In genomic region chr17:81891303-81891552, GRCh38 we compare ENCODE assay signal across 8 cellular contexts. TPM values are rescaled to one million over a fixed set of nuclear protein-coding genes. Genes with fewer than 3 reads are reported as not detected.
DNase-seq lines count a peak whose midpoint lies in the region; ATAC-seq and TF ChIP-seq lines count a peak whose summit lies in the region.

No MANE protein-coding gene starts in this region.

- H3K9me3 ChIP-seq in esophagus muscularis mucosa (no peaks in the 10 kb centered on the region), skeletal muscle satellite cell (replicated peaks; ENCODE audit: low read length) (no peaks in the 10 kb centered on the region)

- intact Hi-C loops in esophagus muscularis mucosa (cut with DNase I): no loop called here

- H3K27ac ChIP-seq in esophagus muscularis mucosa (replicated peaks in 1 of 4): peak overlapping the region; percentile 93 to 98 (median 95)

- no CpG with 5 or more reads among the region's 40 CpGs for WGBS in esophagus muscularis mucosa

- peak overlapping the region; percentile 97 for H3K9ac ChIP-seq in skeletal muscle satellite cell (ENCODE audit: low read depth, low read length)

- TF ChIP-seq POLR2A in NB4 (IDR thresholded peaks at IDR 0.05; ENCODE audit: extremely low read depth, insufficient read length): peak; percentile 23
- no peak for TF ChIP-seq POLR2A in esophagus muscularis mucosa (IDR thresholded peaks at IDR 0.05; ENCODE audit: low read depth)

- H3K36me3 ChIP-seq in esophagus muscularis mucosa: peaks cover 35 to 66% (median 63%) of the 10 kb centered on the region in 4 donors
- H3K36me3 ChIP-seq in skeletal muscle satellite cell (ENCODE audit: insufficient read depth, low read length): peaks cover 47% of the 10 kb centered on the region

- DNase-seq in NB4 (ENCODE audit: low read depth): no peak
- DNase-seq in esophagus muscularis mucosa (ENCODE audit: extremely low spot score): no peak
- DNase-seq in NOMO-1 (lab: John Stamatoyannopoulos, UW; ENCODE audit: unreplicated experiment in 2 of 2): no peak
- DNase-seq in activated CD8-positive, alpha-beta memory T cell treated with anti-CD3 and anti-CD28 coated beads, Interleukin-2, amount 50 U/mL, for 48 hours: no peak
- no peak for DNase-seq in omental fat pad (ENCODE audit: low spot score)

- TF ChIP-seq EP300 in esophagus muscularis mucosa (IDR thresholded peaks at IDR 0.05): no peak

- peaks cover 26 to 43% (median 32%) of the 10 kb centered on the region in 4 donors for H3K4me1 ChIP-seq in esophagus muscularis mucosa
- H3K4me1 ChIP-seq in skeletal muscle satellite cell (ENCODE audit: control insufficient read depth, insufficient read depth, low read length): peaks cover 30% of the 10 kb centered on the region

- H3K27me3 ChIP-seq in esophagus muscularis mucosa (no peaks in the 10 kb centered on the region), skeletal muscle satellite cell (ENCODE audit: control insufficient read depth, insufficient read depth, low read length) (no peaks in the 10 kb centered on the region)

- H3K4me3 ChIP-seq in NB4 (ENCODE audit: low read depth, low read length) (peak overlapping the region; percentile 94), esophagus muscularis mucosa (peak overlapping the region; percentile 86 to 100 (median 98)), skeletal muscle satellite cell (ENCODE audit: low read length) (peak overlapping the region; percentile 98)

- TF ChIP-seq CTCF in NB4 (IDR thresholded peaks at IDR 0.05; ENCODE audit: low read depth, low read length): no peak
- TF ChIP-seq CTCF in esophagus muscularis mucosa (IDR thresholded peaks at IDR 0.05): no peak
- TF ChIP-seq CTCF in omental fat pad (IDR thresholded peaks at IDR 0.05): no peak

- ATAC-seq in GM19372 (IDR thresholded peaks at IDR 0.05; ENCODE audit: low read depth, unreplicated experiment): peak; percentile 22
- no peak for ATAC-seq in omental fat pad (ENCODE audit: low FRiP score)
- no peak for ATAC-seq in HG03159 (IDR thresholded peaks at IDR 0.05; ENCODE audit: unreplicated experiment)

- no peak overlapping the region for H3K4me2 ChIP-seq in skeletal muscle satellite cell (ENCODE audit: low read length)

RNA-seq across cellular contexts. Expression of gene ALYREF, which starts 0.2 kb away (rescaled TPM):
- total RNA-seq in esophagus muscularis mucosa: 10 to 100 TPM; 44.0 to 67.7 (median 56.5) TPM
- total RNA-seq in skeletal muscle satellite cell (2012; rRNA removed): 148 and 159 TPM in 2 replicates
- total RNA-seq in omental fat pad: 10 to 100 TPM; 31.5 to 80.7 (median 41.6) TPM

RNA-seq across cellular contexts. Expression of gene ANAPC11, which starts 0.3 kb away (rescaled TPM):
- total RNA-seq in esophagus muscularis mucosa: 100 to 1,000 TPM; 131 to 139 (median 135) TPM
- 159 and 181 TPM in 2 replicates for total RNA-seq in skeletal muscle satellite cell (2012; rRNA removed)
- total RNA-seq in omental fat pad: 100 to 1,000 TPM in 3 of 4 donors, 10 to 100 TPM in 1; 82.3 to 152 (median 114) TPM

RNA-seq across cellular contexts. Expression of gene NPB, which starts 10.8 kb away (rescaled TPM):
- 1 to 10 TPM in 1 of 4 donors, under 1 TPM in 1, not detected in 2; 0.78 to 1.8 TPM for total RNA-seq in esophagus muscularis mucosa
- under 0.01 and 0.25 TPM in 2 replicates for total RNA-seq in skeletal muscle satellite cell (2012; rRNA removed)
- 1 to 10 TPM in 1 of 4 donors, not detected in 3; 1.4 TPM for total RNA-seq in omental fat pad

RNA-seq across cellular contexts. Expression of gene PCYT2, which starts 20.0 kb away (rescaled TPM):
- 10 to 100 TPM; 27.4 to 38.7 (median 33.3) TPM for total RNA-seq in esophagus muscularis mucosa
- total RNA-seq in skeletal muscle satellite cell (2012; rRNA removed): 27.7 and 46.4 TPM in 2 replicates
- total RNA-seq in omental fat pad: 10 to 100 TPM; 36.5 to 64.7 (median 45.5) TPM

RNA-seq across cellular contexts. Expression of gene ARHGDIA, which starts 20.1 kb away (rescaled TPM):
- total RNA-seq in esophagus muscularis mucosa (100 to 1,000 TPM; 115 to 229 (median 202) TPM), omental fat pad (100 to 1,000 TPM; 125 to 250 (median 161) TPM)
- total RNA-seq in skeletal muscle satellite cell (2012; rRNA removed): 197 and 245 TPM in 2 replicates
